Comparison of ENCODE assay signal across 12 cellular contexts in genomic region chr16:84514295-84514873, GRCh38. TPM values are rescaled to one million over a fixed set of nuclear protein-coding genes. Genes with fewer than 3 reads are reported as not detected.
A peak's percentile ranks its signal among the peaks of the same experiment; 100 is the strongest.
DNase-seq lines count a peak whose midpoint lies in the region; ATAC-seq and TF ChIP-seq lines count a peak whose summit lies in the region.
"Had no signal": no experiment of that assay in that cellular context is flagged by ENCODE, and none has a peak within 500 bp of the region (broad histone marks: within the 10 kb centered on the region; RNA-seq: fewer than 3 reads in every experiment).

No MANE protein-coding gene starts in this region.

- ATAC-seq in T-helper 17 cell (peak; percentile 0), GM21381 (IDR thresholded peaks at IDR 0.05; ENCODE audit: unreplicated experiment) (no peak)
- ATAC-seq: foreskin keratinocyte, psoas muscle had no signal

- peak overlapping the region; percentile 51 for H3K4me3 Mint-ChIP-seq in activated naive CD4-positive, alpha-beta T cell treated with anti-CD3 and anti-CD28 coated beads, Interleukin-2, amount 10 ng/mL, durations not matched to agents 7 days and 5 days
- H3K4me3 Mint-ChIP-seq in T-helper 17 cell: peak overlapping the region; percentile 80
- H3K4me3 Mint-ChIP-seq in endothelial cell (ENCODE audit: unreplicated experiment): no peak overlapping the region

- H3K9ac ChIP-seq in iPS-20b (ENCODE audit: low read depth, low read length): peak overlapping the region; percentile 29; the same call in 1 of the 2 replicates

- CTCF ChIA-PET in activated naive CD4-positive, alpha-beta T cell treated with anti-CD3 and anti-CD28 coated beads, Interleukin-2, amount 10 ng/mL, durations not matched to agents 7 days and 5 days (lab: Charles Lee): interaction anchor here (0.7 to 8.8 kb wide), 14 partner anchors 8 to 224 kb away, joined by 3 to 100 read pairs (median 4); no protein-coding TSS in a partner anchor

- DNase-seq in activated naive CD4-positive, alpha-beta T cell treated with anti-CD3 and anti-CD28 coated beads, Interleukin-2, amount 10 ng/mL, durations not matched to agents 7 days and 5 days: no peak
- no peak for DNase-seq in activated naive CD4-positive, alpha-beta T cell treated with Interleukin-2 at 50 U/mL for 16 hours
- DNase-seq in T-helper 17 cell: no peak
- DNase-seq in stomach: no peak
- DNase-seq in HPDE6-E6E7 (ENCODE audit: extremely low spot score): no peak
- no peak for DNase-seq in endothelial cell (ENCODE audit: low spot score)
- DNase-seq: foreskin keratinocyte, NCI-H146 had no signal

- WGBS in stomach, 5 donors: 66 to 82% (median 79%) methylated on average over 14 of the region's 14 CpGs

- H3K27ac ChIP-seq in iPS-20b (ENCODE audit: low read length) (no peak overlapping the region), stomach (peak overlapping the region in 3 of 5 donors; percentile 24 to 73 (median 61))
- H3K27ac ChIP-seq: foreskin keratinocyte, psoas muscle had no signal

- TF ChIP-seq EP300 in stomach (IDR thresholded peaks at IDR 0.05): no peak

- H3K4me1 Mint-ChIP-seq in activated naive CD4-positive, alpha-beta T cell treated with anti-CD3 and anti-CD28 coated beads, Interleukin-2, amount 10 ng/mL, durations not matched to agents 7 days and 5 days: peaks cover 91% of the 10 kb centered on the region
- peaks cover 49% of the 10 kb centered on the region for H3K4me1 Mint-ChIP-seq in T-helper 17 cell
- H3K4me1 Mint-ChIP-seq in endothelial cell (ENCODE audit: unreplicated experiment): peaks cover 4% of the 10 kb centered on the region

- no peak for TF ChIP-seq POLR2A in stomach (IDR thresholded peaks at IDR 0.05)

- H3K27ac Mint-ChIP-seq in activated naive CD4-positive, alpha-beta T cell treated with anti-CD3 and anti-CD28 coated beads, Interleukin-2, amount 10 ng/mL, durations not matched to agents 7 days and 5 days: peak overlapping the region; percentile 94
- H3K27ac Mint-ChIP-seq in T-helper 17 cell (peak overlapping the region; percentile 97), endothelial cell (ENCODE audit: unreplicated experiment) (no peak overlapping the region)

- peaks cover 49% of the 10 kb centered on the region for H3K36me3 Mint-ChIP-seq in activated naive CD4-positive, alpha-beta T cell treated with anti-CD3 and anti-CD28 coated beads, Interleukin-2, amount 10 ng/mL, durations not matched to agents 7 days and 5 days
- H3K36me3 Mint-ChIP-seq in T-helper 17 cell (ENCODE audit: low read depth) (no peaks in the 10 kb centered on the region), endothelial cell (ENCODE audit: low read depth, unreplicated experiment) (no peaks in the 10 kb centered on the region)

- H3K4me1 ChIP-seq in iPS-20b (ENCODE audit: insufficient read depth, low read length) (peaks cover 12% of the 10 kb centered on the region; the same call in 1 of the 2 replicates), stomach (peaks cover 0 to 30% (median 10%) of the 10 kb centered on the region in 4 donors)
- H3K4me1 ChIP-seq: psoas muscle had no signal

- no peaks in the 10 kb centered on the region for H3K9me3 Mint-ChIP-seq in activated naive CD4-positive, alpha-beta T cell treated with anti-CD3 and anti-CD28 coated beads, Interleukin-2, amount 10 ng/mL, durations not matched to agents 7 days and 5 days
- no peaks in the 10 kb centered on the region for H3K9me3 Mint-ChIP-seq in endothelial cell (ENCODE audit: unreplicated experiment)

- intact Hi-C loops in stomach (cut with DNase I; ENCODE audit: low total_unique reads): loop anchor here (5.0 kb wide), 1 partner anchor 208 kb away; no protein-coding TSS in a partner anchor

- H3K9me3 ChIP-seq in T-helper 17 cell (ENCODE audit: control insufficient read depth, low read length, poor library complexity, severe bottlenecking) (no peaks in the 10 kb centered on the region), iPS-20b (ENCODE audit: insufficient read depth, low read depth, low read length) (no peaks in the 10 kb centered on the region), stomach (no peaks in the 10 kb centered on the region)
- H3K9me3 ChIP-seq: left lung, psoas muscle had no signal

- no peaks in the 10 kb centered on the region for H3K27me3 ChIP-seq in iPS-20b (ENCODE audit: insufficient read depth, low read length)
- no peaks in the 10 kb centered on the region for H3K27me3 ChIP-seq in stomach
- H3K27me3 ChIP-seq: foreskin keratinocyte, left lung had no signal

- H3K4me3 ChIP-seq in iPS-20b (ENCODE audit: low read length) (no peak overlapping the region), stomach (no peak overlapping the region)
- H3K4me3 ChIP-seq: left lung, psoas muscle had no signal

- peaks cover 11% of the 10 kb centered on the region for H3K27me3 Mint-ChIP-seq in activated naive CD4-positive, alpha-beta T cell treated with anti-CD3 and anti-CD28 coated beads, Interleukin-2, amount 10 ng/mL, durations not matched to agents 7 days and 5 days
- no peaks in the 10 kb centered on the region for H3K27me3 Mint-ChIP-seq in T-helper 17 cell
- H3K27me3 Mint-ChIP-seq in endothelial cell (ENCODE audit: unreplicated experiment): peaks cover 1% of the 10 kb centered on the region

- no peak for TF ChIP-seq CTCF in stomach (IDR thresholded peaks at IDR 0.05)
- TF ChIP-seq CTCF in endothelial cell (IDR thresholded peaks at IDR 0.05; ENCODE audit: unreplicated experiment): no peak

- H3K36me3 ChIP-seq in iPS-20b (ENCODE audit: insufficient read depth, low read depth, low read length) (no peaks in the 10 kb centered on the region), stomach (no peaks in the 10 kb centered on the region)
- H3K36me3 ChIP-seq: left lung had no signal

RNA-seq across cellular contexts. Expression of gene MEAK7, which starts 9.9 kb away (rescaled TPM):
- total RNA-seq in T-helper 17 cell: 1 to 10 TPM; 5.7 to 8.9 TPM
- total RNA-seq in stomach: 10 to 100 TPM in 2 of 5 donors, 1 to 10 TPM in 3; 5.8 to 21.1 (median 9.4) TPM
- polyA plus RNA-seq in stomach: 1 to 10 TPM; 3.9 to 7.0 (median 6.8) TPM
- 34.2 TPM for total RNA-seq in endothelial cell (ENCODE audit: unreplicated experiment)
